Comparison of ENCODE assay signal across 8 cellular contexts in genomic region chr12:25364529-25365339, GRCh38.
DNase-seq lines count a peak whose midpoint lies in the region; ATAC-seq and TF ChIP-seq lines count a peak whose summit lies in the region.

No MANE protein-coding gene starts in this region.

- H2AFZ ChIP-seq in Karpas-422 (ENCODE audit: low read length) (no peak overlapping the region), osteoblast (ENCODE audit: low read length) (no peak overlapping the region)

- H3K27ac ChIP-seq in Karpas-422 (ENCODE audit: low read length) (no peak overlapping the region), iPS-20b (ENCODE audit: low read length) (no peak overlapping the region), osteoblast (ENCODE audit: low read depth, low read length) (no peak overlapping the region), colonic mucosa (no peak overlapping the region)

- no peaks in the 10 kb centered on the region for H3K9me2 ChIP-seq in Karpas-422 (replicated peaks; ENCODE audit: insufficient read depth, low read length)

- H3K9me3 ChIP-seq in Karpas-422 (ENCODE audit: low read length) (no peaks in the 10 kb centered on the region), iPS-20b (ENCODE audit: insufficient read depth, low read depth, low read length) (no peaks in the 10 kb centered on the region), osteoblast (ENCODE audit: low read depth, low read length) (no peaks in the 10 kb centered on the region), colonic mucosa (no peaks in the 10 kb centered on the region)

- DNase-seq in Karpas-422 (no peak), osteoblast (ENCODE audit: insufficient read length, low spot score, missing footprints) (no peak), DMS153 (lab: John Stamatoyannopoulos, UW) (no peak), HCEC 1CT (no peak), colonic mucosa (no peak)

- H4K20me1 ChIP-seq in Karpas-422 (ENCODE audit: insufficient read depth, low read depth, low read length) (no peaks in the 10 kb centered on the region), osteoblast (ENCODE audit: insufficient read depth, low read length) (no peaks in the 10 kb centered on the region)

- H3K36me3 ChIP-seq in Karpas-422 (ENCODE audit: insufficient read depth, low read length): no peaks in the 10 kb centered on the region
- H3K36me3 ChIP-seq in iPS-20b (ENCODE audit: insufficient read depth, low read depth, low read length): no peaks in the 10 kb centered on the region
- no peaks in the 10 kb centered on the region for H3K36me3 ChIP-seq in osteoblast (ENCODE audit: insufficient read depth, low read length)
- H3K36me3 ChIP-seq in colonic mucosa: no peaks in the 10 kb centered on the region

- TF ChIP-seq CTCF in osteoblast (IDR thresholded peaks at IDR 0.05; ENCODE audit: extremely low read depth, low read depth, low read length) (no peak), colonic mucosa (IDR thresholded peaks at IDR 0.05) (no peak)

- H3K4me3 ChIP-seq in Karpas-422 (ENCODE audit: low read length) (no peak overlapping the region), iPS-20b (ENCODE audit: low read length) (0 out of 2 replicates have a peak overlapping the region, but pooled peaks have one; percentile 1), osteoblast (ENCODE audit: insufficient read depth, low read length) (no peak overlapping the region), colonic mucosa (no peak overlapping the region)

- H3K9ac ChIP-seq in Karpas-422 (ENCODE audit: low read length) (no peak overlapping the region), iPS-20b (ENCODE audit: low read depth, low read length) (no peak overlapping the region), colonic mucosa (ENCODE audit: low read depth in 2 of 2, low read length in 2 of 2) (no peak overlapping the region)

- H3K4me2 ChIP-seq in Karpas-422 (ENCODE audit: low read depth, low read length, poor library complexity, severe bottlenecking): peak overlapping the region; percentile 23
- H3K4me2 ChIP-seq in osteoblast (ENCODE audit: insufficient read depth, low read length): no peak overlapping the region

- no peak for TF ChIP-seq POLR2A in GM18505 (IDR thresholded peaks at IDR 0.05; ENCODE audit: borderline replicate concordance, extremely low read depth, insufficient read depth, insufficient read length)

- peaks cover 12% of the 10 kb centered on the region for H3K4me1 ChIP-seq in Karpas-422 (ENCODE audit: low read length)
- peaks cover 14% of the 10 kb centered on the region for H3K4me1 ChIP-seq in iPS-20b (ENCODE audit: insufficient read depth, low read length)
- no peaks in the 10 kb centered on the region for H3K4me1 ChIP-seq in osteoblast (ENCODE audit: insufficient read depth, low read length)
- no peaks in the 10 kb centered on the region for H3K4me1 ChIP-seq in colonic mucosa

- H3K79me2 ChIP-seq in Karpas-422 (ENCODE audit: low read length): no peaks in the 10 kb centered on the region
- no peaks in the 10 kb centered on the region for H3K79me2 ChIP-seq in osteoblast (ENCODE audit: insufficient read depth, low read length)

- ATAC-seq in GM18505 (IDR thresholded peaks at IDR 0.05; ENCODE audit: unreplicated experiment) (peak; percentile 76), GM21786 (IDR thresholded peaks at IDR 0.05; ENCODE audit: unreplicated experiment) (peak; percentile 85)

- H3K27me3 ChIP-seq in Karpas-422 (ENCODE audit: low read length) (no peaks in the 10 kb centered on the region), iPS-20b (ENCODE audit: insufficient read depth, low read length) (no peaks in the 10 kb centered on the region), osteoblast (ENCODE audit: insufficient read depth, low read length) (peaks cover 3% of the 10 kb centered on the region), colonic mucosa (no peaks in the 10 kb centered on the region)

- intact Hi-C loops in colonic mucosa (cut with DNase I): no loop called here
